ENCODE assay signal across 8 cellular contexts in the genomic region with DNA sequence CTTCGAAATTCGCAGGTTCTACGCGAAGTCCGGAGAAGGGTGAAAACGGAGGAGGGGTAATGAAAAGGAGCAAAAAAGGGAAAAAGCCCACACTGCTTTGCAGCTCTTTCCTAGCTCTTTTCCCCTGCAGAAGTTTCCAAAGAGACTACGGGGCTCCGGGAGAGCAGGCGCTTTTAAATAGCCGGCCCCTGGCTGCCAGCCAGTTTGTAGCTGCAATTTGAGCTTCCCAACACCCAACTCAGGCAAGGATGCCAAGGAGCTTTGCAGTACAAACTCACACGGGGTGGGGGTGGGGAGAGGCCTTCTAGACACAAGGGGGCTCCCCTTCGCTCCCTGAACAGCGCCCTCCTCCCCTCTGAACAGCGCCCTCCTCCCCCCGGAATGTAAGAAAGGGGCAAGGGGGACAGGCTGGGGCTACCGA. TPM values are rescaled to one million over a fixed set of nuclear protein-coding genes. Genes with fewer than 3 reads are reported as not detected.
DNase-seq lines count a peak whose midpoint lies in the region; ATAC-seq and TF ChIP-seq lines count a peak whose summit lies in the region.

TSS of gene IGFBP5 (minus strand) at position 149 of the 421 bp plus-strand sequence. CDS start 774 bp downstream, outside the sequence.

- peak within 1 kb of the TSS; percentile 59 for H3K9ac ChIP-seq in neural cell (ENCODE audit: low read length)

- TF ChIP-seq EP300 in neural cell (conservative IDR thresholded peaks at IDR 0.05; ENCODE audit: poor library complexity, severe bottlenecking), result no peak

- no peaks in the 10 kb centered on the region for H3K79me2 ChIP-seq in neural cell (replicated peaks; ENCODE audit: insufficient read depth, low read length)

- H3F3A ChIP-seq in neural cell (ENCODE audit: insufficient read depth, low read length, poor library complexity, severe bottlenecking), result peaks cover 8% of the 10 kb centered on the region

- intact Hi-C loops in activated T-helper 2 cell treated with anti-CD3 and anti-CD28 coated beads, Interferon-gamma antibody, Interleukin-2, Interleukin-4, amounts not matched to agents 10 μg/mL and 5 μg/mL and 100 μg/mL, durations not matched to agents 14 hours and 24 hours and 36 hours (cut with micrococcal nuclease), result loop anchor here (5.0 kb wide), 2 partner anchors 472 to 1017 kb away; no protein-coding TSS in a partner anchor

- TF ChIP-seq CTCF in BJ (IDR thresholded peaks at IDR 0.05; ENCODE audit: insufficient read depth, low read depth, low read length), result peak; percentile 34
- TF ChIP-seq CTCF in neural cell (IDR thresholded peaks at IDR 0.05; ENCODE audit: poor library complexity, severe bottlenecking), result peak; percentile 24

- no peaks in the 10 kb centered on the region for H4K20me1 ChIP-seq in neural cell (ENCODE audit: insufficient read depth)

- ATAC-seq in HG02642 (IDR thresholded peaks at IDR 0.05; ENCODE audit: poor library complexity, unreplicated experiment) (no peak), HG03196 (IDR thresholded peaks at IDR 0.05; ENCODE audit: unreplicated experiment) (no peak)

- no peaks in the 10 kb centered on the region for H3K9me3 ChIP-seq in neural cell (ENCODE audit: low read length)

- DNase-seq in BJ (ENCODE audit: low read depth) (no peak), NCI-H1105 (lab: John Stamatoyannopoulos, UW) (peak; percentile 90), globus pallidus (ENCODE audit: low spot score) (peak; percentile 71), KBM-7 (no peak)
- no peak for DNase-seq in activated T-helper 2 cell treated with anti-CD3 and anti-CD28 coated beads, Interferon-gamma antibody, Interleukin-2, Interleukin-4, amounts not matched to agents 10 μg/mL and 5 μg/mL and 100 μg/mL, durations not matched to agents 14 hours and 24 hours and 36 hours (ENCODE audit: low spot score)

- no peaks in the 10 kb centered on the region for H3K9me3 Mint-ChIP-seq in activated T-helper 2 cell treated with anti-CD3 and anti-CD28 coated beads, Interferon-gamma antibody, Interleukin-2, Interleukin-4, amounts not matched to agents 10 μg/mL and 5 μg/mL and 100 μg/mL, durations not matched to agents 14 hours and 24 hours and 36 hours

- no peak within 1 kb of the TSS for H3K27ac ChIP-seq in neural cell (ENCODE audit: low read length)

- H3K4me2 ChIP-seq in neural cell (ENCODE audit: low read length), result peak within 1 kb of the TSS; percentile 79

- POLR2A ChIA-PET in BJ (lab: Charles Lee), result interaction anchor here (0.6 to 1.1 kb wide), 20 partner anchors 18 to 971 kb away, joined by 3 to 13 read pairs (median 4); no protein-coding TSS in a partner anchor

- H3K27me3 ChIP-seq in BJ (ENCODE audit: control insufficient read depth, insufficient read depth, low read length), result no peaks in the 10 kb centered on the region
- peaks cover 22% of the 10 kb centered on the region for H3K27me3 ChIP-seq in neural cell (ENCODE audit: insufficient read depth, low read depth, low read length)

- CTCF ChIA-PET in BJ (lab: Yijun Ruan, JAX), result interaction anchor here (0.6 to 6.6 kb wide), 26 partner anchors 9 to 1374 kb away, joined by 3 to 47 read pairs (median 3); partner anchors contain the start of gene RUFY4

- peak within 1 kb of the TSS; percentile 34 for H2AFZ ChIP-seq in neural cell (ENCODE audit: low read depth, low read length)

- H3K4me3 ChIP-seq in BJ (ENCODE audit: low read depth, low read length) (peak within 1 kb of the TSS; percentile 75), neural cell (ENCODE audit: low read length) (peak within 1 kb of the TSS; percentile 79)

- peaks cover 25% of the 10 kb centered on the region for H3K4me1 Mint-ChIP-seq in activated T-helper 2 cell treated with anti-CD3 and anti-CD28 coated beads, Interferon-gamma antibody, Interleukin-2, Interleukin-4, amounts not matched to agents 10 μg/mL and 5 μg/mL and 100 μg/mL, durations not matched to agents 14 hours and 24 hours and 36 hours (ENCODE audit: low read depth)

- H3K27me3 Mint-ChIP-seq in activated T-helper 2 cell treated with anti-CD3 and anti-CD28 coated beads, Interferon-gamma antibody, Interleukin-2, Interleukin-4, amounts not matched to agents 10 μg/mL and 5 μg/mL and 100 μg/mL, durations not matched to agents 14 hours and 24 hours and 36 hours (ENCODE audit: low read depth), result peaks cover 55% of the 10 kb centered on the region

- no peaks in the 10 kb centered on the region for H3K9me2 ChIP-seq in neural cell (ENCODE audit: insufficient read depth, low read length)

- in situ Hi-C loops in KBM-7 (cut with MboI; ENCODE audit: low pct_unique_long_range_greater_than_20kb, low sequenced_read_pairs), result no loop called here

- H3K36me3 ChIP-seq in BJ (ENCODE audit: control insufficient read depth, insufficient read depth, low read length) (no peaks in the 10 kb centered on the region), neural cell (ENCODE audit: insufficient read depth, low read length) (no peaks in the 10 kb centered on the region)

- H3K27ac Mint-ChIP-seq in activated T-helper 2 cell treated with anti-CD3 and anti-CD28 coated beads, Interferon-gamma antibody, Interleukin-2, Interleukin-4, amounts not matched to agents 10 μg/mL and 5 μg/mL and 100 μg/mL, durations not matched to agents 14 hours and 24 hours and 36 hours, result no peak within 1 kb of the TSS

- no peaks in the 10 kb centered on the region for H3K36me3 Mint-ChIP-seq in activated T-helper 2 cell treated with anti-CD3 and anti-CD28 coated beads, Interferon-gamma antibody, Interleukin-2, Interleukin-4, amounts not matched to agents 10 μg/mL and 5 μg/mL and 100 μg/mL, durations not matched to agents 14 hours and 24 hours and 36 hours (ENCODE audit: low read depth)

- TF ChIP-seq RAD21 in neural cell (conservative IDR thresholded peaks at IDR 0.05), result no peak

- peak within 1 kb of the TSS; percentile 55 for H3K4me3 Mint-ChIP-seq in activated T-helper 2 cell treated with anti-CD3 and anti-CD28 coated beads, Interferon-gamma antibody, Interleukin-2, Interleukin-4, amounts not matched to agents 10 μg/mL and 5 μg/mL and 100 μg/mL, durations not matched to agents 14 hours and 24 hours and 36 hours (ENCODE audit: low read depth)

TF ChIP-seq in neural cell, 6 proteins besides CTCF, POLR2A, EP300 and RAD21:
- TF ChIP-seq MXI1 (conservative IDR thresholded peaks at IDR 0.05; ENCODE audit: poor library complexity, severe bottlenecking), result no peak
- no peak for TF ChIP-seq SMC3 (conservative IDR thresholded peaks at IDR 0.05; ENCODE audit: poor library complexity)
- no peak for TF ChIP-seq TAF1 (IDR thresholded peaks at IDR 0.05; ENCODE audit: low read depth)
- TF ChIP-seq POLR2AphosphoS5 (IDR thresholded peaks at IDR 0.05), result no peak
- TF ChIP-seq, protein P1, sequence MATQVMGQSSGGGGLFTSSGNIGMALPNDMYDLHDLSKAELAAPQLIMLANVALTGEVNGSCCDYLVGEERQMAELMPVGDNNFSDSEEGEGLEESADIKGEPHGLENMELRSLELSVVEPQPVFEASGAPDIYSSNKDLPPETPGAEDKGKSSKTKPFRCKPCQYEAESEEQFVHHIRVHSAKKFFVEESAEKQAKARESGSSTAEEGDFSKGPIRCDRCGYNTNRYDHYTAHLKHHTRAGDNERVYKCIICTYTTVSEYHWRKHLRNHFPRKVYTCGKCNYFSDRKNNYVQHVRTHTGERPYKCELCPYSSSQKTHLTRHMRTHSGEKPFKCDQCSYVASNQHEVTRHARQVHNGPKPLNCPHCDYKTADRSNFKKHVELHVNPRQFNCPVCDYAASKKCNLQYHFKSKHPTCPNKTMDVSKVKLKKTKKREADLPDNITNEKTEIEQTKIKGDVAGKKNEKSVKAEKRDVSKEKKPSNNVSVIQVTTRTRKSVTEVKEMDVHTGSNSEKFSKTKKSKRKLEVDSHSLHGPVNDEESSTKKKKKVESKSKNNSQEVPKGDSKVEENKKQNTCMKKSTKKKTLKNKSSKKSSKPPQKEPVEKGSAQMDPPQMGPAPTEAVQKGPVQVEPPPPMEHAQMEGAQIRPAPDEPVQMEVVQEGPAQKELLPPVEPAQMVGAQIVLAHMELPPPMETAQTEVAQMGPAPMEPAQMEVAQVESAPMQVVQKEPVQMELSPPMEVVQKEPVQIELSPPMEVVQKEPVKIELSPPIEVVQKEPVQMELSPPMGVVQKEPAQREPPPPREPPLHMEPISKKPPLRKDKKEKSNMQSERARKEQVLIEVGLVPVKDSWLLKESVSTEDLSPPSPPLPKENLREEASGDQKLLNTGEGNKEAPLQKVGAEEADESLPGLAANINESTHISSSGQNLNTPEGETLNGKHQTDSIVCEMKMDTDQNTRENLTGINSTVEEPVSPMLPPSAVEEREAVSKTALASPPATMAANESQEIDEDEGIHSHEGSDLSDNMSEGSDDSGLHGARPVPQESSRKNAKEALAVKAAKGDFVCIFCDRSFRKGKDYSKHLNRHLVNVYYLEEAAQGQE (IDR thresholded peaks at IDR 0.05; ENCODE audit: borderline replicate concordance), result no peak
- no peak for TF ChIP-seq EZH2 (IDR thresholded peaks at IDR 0.05; ENCODE audit: borderline replicate concordance, insufficient read depth, low read length, poor library complexity, severe bottlenecking)

RNA-seq across cellular contexts. Expression of gene IGFBP5, which starts in this region (rescaled TPM):
- polyA plus RNA-seq in BJ (2011; rRNA removed) (882 and 1,060 TPM in 2 replicates), neural cell (1.6 and 2.1 TPM in 2 replicates)
- polyA minus RNA-seq in BJ (2011; rRNA and poly(A)+ RNA removed), result 478 and 512 TPM in 2 replicates
- total RNA-seq in activated T-helper 2 cell treated with anti-CD3 and anti-CD28 coated beads, Interferon-gamma antibody, Interleukin-2, Interleukin-4, amounts not matched to agents 10 μg/mL and 5 μg/mL and 100 μg/mL, durations not matched to agents 14 hours and 24 hours and 36 hours, result not detected in 2 replicates
- 1.9 TPM in 2 replicates for polyA minus RNA-seq in neural cell

Comparison
In these comparisons a context has a peak if more than half of its experiments do, and no peak if none do; other contexts are left out.
1. RNA of gene IGFBP5 (polyA plus RNA-seq): 882 to 1,060 TPM in BJ; 1.6 to 2.1 TPM in neural cell; every median in the first group is over 100 times any median in the second.
2. DNase-seq: peak in NCI-H1105 (single experiment) and globus pallidus (single experiment); none in BJ (single experiment), activated T-helper 2 cell treated with anti-CD3 and anti-CD28 coated beads, Interferon-gamma antibody, Interleukin-2, Interleukin-4, amounts not matched to agents 10 μg/mL and 5 μg/mL and 100 μg/mL, durations not matched to agents 14 hours and 24 hours and 36 hours (single experiment) and KBM-7 (single experiment).